24 cellular contexts compared by ENCODE assay signal in genomic region chr19:47499863-47500830, GRCh38. TPM values are rescaled to one million over a fixed set of nuclear protein-coding genes. Genes with fewer than 3 reads are reported as not detected.
DNase-seq lines count a peak whose midpoint lies in the region; ATAC-seq and TF ChIP-seq lines count a peak whose summit lies in the region.
"Had no signal": no experiment of that assay in that cellular context is flagged by ENCODE, and none has a peak within 500 bp of the region (broad histone marks: within the 10 kb centered on the region; RNA-seq: fewer than 3 reads in every experiment).

No MANE protein-coding gene starts in this region.

- H3K9ac ChIP-seq in mesendoderm (ENCODE audit: low read length), result no peak overlapping the region
- H3K9ac ChIP-seq: KMS-11 had no signal

- H3K4me1 ChIP-seq in HEK293 (ENCODE audit: control insufficient read depth, insufficient read depth, low read length) (no peaks in the 10 kb centered on the region), breast epithelium (peaks cover 4 to 8% of the 10 kb centered on the region in 2 donors), mesendoderm (ENCODE audit: control insufficient read depth, low read depth, low read length) (no peaks in the 10 kb centered on the region)
- H3K4me1 ChIP-seq: colonic mucosa, SJSA1, transverse colon had no signal

- H3K79me1 ChIP-seq in mesendoderm (ENCODE audit: low read length), result peaks cover 2% of the 10 kb centered on the region

- no peaks in the 10 kb centered on the region for H3K27me3 ChIP-seq in breast epithelium
- no peaks in the 10 kb centered on the region for H3K27me3 ChIP-seq in mesendoderm (ENCODE audit: insufficient read depth, low read length, poor library complexity)
- H3K27me3 ChIP-seq: colonic mucosa, SJSA1, transverse colon had no signal

- peaks cover 38% of the 10 kb centered on the region for H3K36me3 Mint-ChIP-seq in activated CD4-positive, alpha-beta T cell treated with anti-CD3 and anti-CD28 coated beads, Interleukin-2, amount 10 ng/mL, durations not matched to agents 7 days and 5 days (ENCODE audit: low read depth)

- H3K18ac ChIP-seq in mesendoderm (ENCODE audit: low read length), result no peak overlapping the region

- H3K4me2 ChIP-seq in mesendoderm (ENCODE audit: low read length), result no peak overlapping the region
- H3K4me2 ChIP-seq: KMS-11 had no signal

- H3K9me3 ChIP-seq in HEK293 (ENCODE audit: control insufficient read depth, insufficient read depth, low read depth, low read length) (no peaks in the 10 kb centered on the region), breast epithelium (no peaks in the 10 kb centered on the region)
- H3K9me3 ChIP-seq: colonic mucosa, SJSA1, transverse colon had no signal

- TF ChIP-seq CTCF in 22Rv1 (IDR thresholded peaks at IDR 0.05) (no peak), HEK293 (tag by site-specific recombination; IDR thresholded peaks at IDR 0.05) (no peak), breast epithelium (IDR thresholded peaks at IDR 0.05) (no peak)

- H3K79me2 ChIP-seq in mesendoderm (ENCODE audit: control insufficient read depth, insufficient read depth, low read length), result no peaks in the 10 kb centered on the region

- no peak overlapping the region for H3K27ac Mint-ChIP-seq in activated CD4-positive, alpha-beta T cell treated with anti-CD3 and anti-CD28 coated beads, Interleukin-2, amount 10 ng/mL, durations not matched to agents 7 days and 5 days
- H3K27ac Mint-ChIP-seq: CD8-positive, alpha-beta T cell; stimulated activated naive B cell treated with anti-CD40 and anti-IgM and Interleukin-4, amounts not matched to agents 10 μg/mL and 1 μg/mL and 100 μg/mL, for 72 hours had no signal

- H2BK5ac ChIP-seq in mesendoderm (ENCODE audit: low read length), result no peak overlapping the region

- CTCF ChIA-PET in HEK293 (lab: Yijun Ruan, JAX), result no interaction called here
- CTCF ChIA-PET in activated CD4-positive, alpha-beta T cell treated with anti-CD3 and anti-CD28 coated beads, Interleukin-2, amount 10 ng/mL, durations not matched to agents 7 days and 5 days (lab: Charles Lee), result interaction anchor here (0.6 to 1.4 kb wide), 3 partner anchors 16 to 110 kb away, joined by 3 to 7 read pairs (median 6); partner anchors contain the start of gene KPTN

- H3K56ac ChIP-seq in mesendoderm (ENCODE audit: low read length), result peak overlapping the region; percentile 34

- H3K4me3 ChIP-seq in HEK293 (ENCODE audit: low read depth, low read length) (no peak overlapping the region), breast epithelium (peak overlapping the region in 1 of 3 donors; percentile 16), mesendoderm (ENCODE audit: low read length) (no peak overlapping the region)
- H3K4me3 ChIP-seq: colonic mucosa, SJSA1, transverse colon had no signal

- H2BK15ac ChIP-seq in mesendoderm (replicated peaks; ENCODE audit: low read depth), result no peak overlapping the region

- no peak overlapping the region for H4K8ac ChIP-seq in mesendoderm (ENCODE audit: low read depth, low read length)

- TF ChIP-seq POLR2A in breast epithelium (IDR thresholded peaks at IDR 0.05), result no peak

- no peak overlapping the region for H4K5ac ChIP-seq in mesendoderm (ENCODE audit: low read length)

- peak in 1 of 2 donors; percentile 85 for DNase-seq in breast epithelium (ENCODE audit: low spot score in 2 of 2)
- no peak for DNase-seq in mesendoderm
- no peak for DNase-seq in activated CD4-positive, alpha-beta T cell treated with anti-CD3 and anti-CD28 coated beads, Interleukin-2, amount 10 ng/mL, durations not matched to agents 7 days and 5 days
- no peak for DNase-seq in sciatic nerve (ENCODE audit: low spot score)
- DNase-seq in GDM1 (lab: John Stamatoyannopoulos, UW), result no peak
- DNase-seq: activated CD4-positive, alpha-beta T cell treated with anti-CD3 and anti-CD28 coated beads for 1 hour; activated CD8-positive, alpha-beta memory T cell treated with anti-CD3 and anti-CD28 coated beads, Interleukin-2, amount 50 U/mL, for 48 hours; aorta; CD8-positive, alpha-beta T cell; colonic mucosa; DND-41; NCI-H1092 treated with DMSO at 0.1 percent for 48 hours; NCI-H2107; NCI-H748 treated with DMSO at 0.1 percent for 48 hours; OCI-M1; stimulated activated naive B cell treated with anti-CD40 and anti-IgM and Interleukin-4, amounts not matched to agents 10 μg/mL and 1 μg/mL and 100 μg/mL, for 72 hours; transverse colon had no signal

- POLR2A ChIA-PET in HEK293 (lab: Yijun Ruan, JAX), result no interaction called here
- POLR2A ChIA-PET in activated CD4-positive, alpha-beta T cell treated with anti-CD3 and anti-CD28 coated beads, Interleukin-2, amount 10 ng/mL, durations not matched to agents 7 days and 5 days (lab: Charles Lee), result no interaction called here

- H3K9me3 Mint-ChIP-seq in activated CD4-positive, alpha-beta T cell treated with anti-CD3 and anti-CD28 coated beads, Interleukin-2, amount 10 ng/mL, durations not matched to agents 7 days and 5 days, result no peaks in the 10 kb centered on the region
- H3K9me3 Mint-ChIP-seq: CD8-positive, alpha-beta T cell; neural crest cell; stimulated activated naive B cell treated with anti-CD40 and anti-IgM and Interleukin-4, amounts not matched to agents 10 μg/mL and 1 μg/mL and 100 μg/mL, for 72 hours had no signal

- H3K36me3 ChIP-seq in HEK293 (ENCODE audit: control insufficient read depth in 2 of 2, insufficient read depth in 1 of 2, low read length in 2 of 2), result peaks cover 13 to 83% of the 10 kb centered on the region in 2 experiments
- H3K36me3 ChIP-seq in breast epithelium, result no peaks in the 10 kb centered on the region
- H3K36me3 ChIP-seq in mesendoderm (ENCODE audit: control insufficient read depth, insufficient read depth, low read length), result peaks cover 2% of the 10 kb centered on the region

- no CpG with 5 or more reads among the region's 32 CpGs for WGBS in mesendoderm (ENCODE audit: extremely low coverage, insufficient coverage, low lambda C conversion rate)

- H3K27ac ChIP-seq in 22Rv1, result peak overlapping the region; percentile 58
- H3K27ac ChIP-seq in HEK293 (ENCODE audit: extremely low read depth, low read depth, low read length), result no peak overlapping the region
- H3K27ac ChIP-seq in breast epithelium, result peak overlapping the region; percentile 42 to 74
- H3K27ac ChIP-seq in mesendoderm (ENCODE audit: low read depth, low read length), result no peak overlapping the region
- H3K27ac ChIP-seq: colonic mucosa, KMS-11, SJSA1, transverse colon had no signal

- H3K4me1 Mint-ChIP-seq in activated CD4-positive, alpha-beta T cell treated with anti-CD3 and anti-CD28 coated beads, Interleukin-2, amount 10 ng/mL, durations not matched to agents 7 days and 5 days, result peaks cover 5% of the 10 kb centered on the region
- H3K4me1 Mint-ChIP-seq: neural crest cell had no signal

- no peak overlapping the region for H3K4ac ChIP-seq in mesendoderm (ENCODE audit: low read depth, low read length)

- ATAC-seq in sciatic nerve (no peak), HG02981 (IDR thresholded peaks at IDR 0.05; ENCODE audit: unreplicated experiment) (no peak)
- ATAC-seq: CD8-positive, alpha-beta T cell; stimulated activated naive B cell treated with anti-CD40 and anti-IgM and Interleukin-4, amounts not matched to agents 10 μg/mL and 1 μg/mL and 100 μg/mL, for 72 hours had no signal

- H2BK120ac ChIP-seq in mesendoderm (ENCODE audit: low read depth, low read length), result no peak overlapping the region

- no peak overlapping the region for H2AK5ac ChIP-seq in mesendoderm (ENCODE audit: low read length)

- intact Hi-C loops in breast epithelium (cut with DNase I; ENCODE audit: low total_unique reads) (no loop called here), sciatic nerve (cut with DNase I) (no loop called here)

- H3K4me3 Mint-ChIP-seq in activated CD4-positive, alpha-beta T cell treated with anti-CD3 and anti-CD28 coated beads, Interleukin-2, amount 10 ng/mL, durations not matched to agents 7 days and 5 days, result no peak overlapping the region
- H3K4me3 Mint-ChIP-seq: CD8-positive, alpha-beta T cell; neural crest cell; stimulated activated naive B cell treated with anti-CD40 and anti-IgM and Interleukin-4, amounts not matched to agents 10 μg/mL and 1 μg/mL and 100 μg/mL, for 72 hours had no signal

- no peak overlapping the region for H3K23ac ChIP-seq in mesendoderm (ENCODE audit: low read length)

- no peaks in the 10 kb centered on the region for H3K27me3 Mint-ChIP-seq in activated CD4-positive, alpha-beta T cell treated with anti-CD3 and anti-CD28 coated beads, Interleukin-2, amount 10 ng/mL, durations not matched to agents 7 days and 5 days
- H3K27me3 Mint-ChIP-seq: stimulated activated naive B cell treated with anti-CD40 and anti-IgM and Interleukin-4, amounts not matched to agents 10 μg/mL and 1 μg/mL and 100 μg/mL, for 72 hours had no signal

TF ChIP-seq in HEK293, 187 proteins besides CTCF, POLR2A, EP300 and RAD21 (continues in another document):
- TF ChIP-seq GLIS1 (tag by site-specific recombination; IDR thresholded peaks at IDR 0.05), result peak; percentile 32; the same call in 1 of the 2 replicates

RNA-seq across cellular contexts. Expression of gene NAPA, which starts 14.7 kb away (rescaled TPM):
- total RNA-seq in breast epithelium, result 100 to 1,000 TPM in 1 of 3 donors, 10 to 100 TPM in 2; 82.4 to 117 (median 96.0) TPM
- 55.9 TPM for polyA plus RNA-seq in mesendoderm (2013, experiment 1 of 2)
- 55.5 TPM for polyA plus RNA-seq in mesendoderm (2013, experiment 2 of 2)
- 100 to 1,000 TPM; 121 to 133 TPM for total RNA-seq in activated CD4-positive, alpha-beta T cell treated with anti-CD3 and anti-CD28 coated beads, Interleukin-2, amount 10 ng/mL, durations not matched to agents 7 days and 5 days
- 91.7 TPM for total RNA-seq in sciatic nerve

RNA-seq across cellular contexts. Expression of gene KPTN, which starts 16.1 kb away (rescaled TPM):
- total RNA-seq in breast epithelium (1 to 10 TPM; 4.6 to 6.6 (median 6.3) TPM), sciatic nerve (6.3 TPM)
- polyA plus RNA-seq in mesendoderm (2013, experiment 1 of 2), result 22.4 TPM
- polyA plus RNA-seq in mesendoderm (2013, experiment 2 of 2), result 22.2 TPM
- total RNA-seq in activated CD4-positive, alpha-beta T cell treated with anti-CD3 and anti-CD28 coated beads, Interleukin-2, amount 10 ng/mL, durations not matched to agents 7 days and 5 days, result 10 to 100 TPM; 12.5 to 14.1 TPM

RNA-seq across cellular contexts. Expression of gene SLC8A2, which starts 28.5 kb away (rescaled TPM):
- total RNA-seq in breast epithelium, result under 1 TPM in 2 of 3 donors, not detected in 1; under 0.01 to 0.29 TPM
- 0.69 TPM for polyA plus RNA-seq in mesendoderm (2013, experiment 1 of 2)
- polyA plus RNA-seq in mesendoderm (2013, experiment 2 of 2), result 0.67 TPM
- not detected for total RNA-seq in activated CD4-positive, alpha-beta T cell treated with anti-CD3 and anti-CD28 coated beads, Interleukin-2, amount 10 ng/mL, durations not matched to agents 7 days and 5 days
- total RNA-seq in sciatic nerve, result not detected
- total RNA-seq: CD8-positive, alpha-beta T cell; fibroblast of villous mesenchyme; SJSA1 had no signal
- polyA plus RNA-seq: aorta had no signal

Comparison
In these comparisons a context has a peak if more than half of its experiments do, and no peak if none do; other contexts are left out.
1. H3K27ac ChIP-seq: peak in 22Rv1 (single experiment) and breast epithelium (2 of 2); none in HEK293 (single experiment) and mesendoderm (single experiment).